Comparison of ENCODE assay signal across 1 cellular context in the genomic region with DNA sequence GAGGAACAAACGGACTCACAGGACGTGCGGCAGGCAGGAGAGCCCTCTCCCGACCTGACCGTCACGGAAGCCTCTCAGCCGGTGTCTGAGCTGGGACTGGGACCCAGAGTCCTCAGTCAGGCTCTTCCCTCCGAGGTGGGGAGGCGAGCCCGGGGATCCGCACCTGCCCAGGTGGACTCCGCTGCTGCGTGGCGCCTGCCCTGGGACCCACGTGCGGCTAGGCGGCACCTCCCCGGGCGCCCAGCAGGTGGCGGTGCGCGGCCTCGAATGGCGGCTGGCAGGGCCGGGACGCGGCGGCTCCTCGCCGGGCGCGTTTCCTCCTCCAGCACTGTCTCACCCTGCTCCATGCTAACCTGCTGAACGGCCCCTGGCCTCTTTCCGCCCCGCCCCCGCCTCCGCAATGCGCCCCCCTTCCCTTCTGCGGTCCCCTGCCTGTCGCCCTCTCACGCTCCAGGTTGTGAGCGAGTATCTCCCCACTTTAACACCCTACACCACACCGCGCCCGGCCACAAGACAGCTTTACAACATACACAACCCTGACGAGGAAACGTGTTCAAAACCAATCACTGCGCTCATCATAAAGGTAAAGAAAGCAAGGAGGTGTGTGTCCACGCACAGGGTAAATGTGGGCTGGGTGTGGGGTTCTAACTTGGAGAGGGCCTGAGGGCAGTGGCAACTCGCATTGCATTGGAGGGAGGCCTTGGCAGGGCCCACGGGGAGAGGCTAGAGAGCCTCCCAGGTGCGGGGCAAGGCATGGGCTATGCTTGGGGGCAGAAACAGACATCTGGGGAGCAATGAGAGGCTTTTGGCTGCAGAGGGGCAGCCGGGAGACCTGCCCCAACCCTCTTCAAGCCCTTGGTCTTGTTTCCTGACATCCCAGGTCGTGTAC.
A peak's percentile ranks its signal among the peaks of the same experiment; 100 is the strongest.
TF ChIP-seq lines count a peak whose summit lies in the region.

No MANE protein-coding gene starts in this region.

TF ChIP-seq in HCT116, 20 proteins besides CTCF, POLR2A, EP300 and RAD21 (continued from another document):
- TF ChIP-seq, protein P1, sequence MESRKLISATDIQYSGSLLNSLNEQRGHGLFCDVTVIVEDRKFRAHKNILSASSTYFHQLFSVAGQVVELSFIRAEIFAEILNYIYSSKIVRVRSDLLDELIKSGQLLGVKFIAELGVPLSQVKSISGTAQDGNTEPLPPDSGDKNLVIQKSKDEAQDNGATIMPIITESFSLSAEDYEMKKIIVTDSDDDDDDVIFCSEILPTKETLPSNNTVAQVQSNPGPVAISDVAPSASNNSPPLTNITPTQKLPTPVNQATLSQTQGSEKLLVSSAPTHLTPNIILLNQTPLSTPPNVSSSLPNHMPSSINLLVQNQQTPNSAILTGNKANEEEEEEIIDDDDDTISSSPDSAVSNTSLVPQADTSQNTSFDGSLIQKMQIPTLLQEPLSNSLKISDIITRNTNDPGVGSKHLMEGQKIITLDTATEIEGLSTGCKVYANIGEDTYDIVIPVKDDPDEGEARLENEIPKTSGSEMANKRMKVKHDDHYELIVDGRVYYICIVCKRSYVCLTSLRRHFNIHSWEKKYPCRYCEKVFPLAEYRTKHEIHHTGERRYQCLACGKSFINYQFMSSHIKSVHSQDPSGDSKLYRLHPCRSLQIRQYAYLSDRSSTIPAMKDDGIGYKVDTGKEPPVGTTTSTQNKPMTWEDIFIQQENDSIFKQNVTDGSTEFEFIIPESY (IDR thresholded peaks at IDR 0.05; ENCODE audit: extremely low read depth, insufficient replicate concordance, low read length) = no peak
- no peak for TF ChIP-seq SP1 (IDR thresholded peaks at IDR 0.05; ENCODE audit: low read depth)
- TF ChIP-seq SIN3A (IDR thresholded peaks at IDR 0.05; ENCODE audit: low read depth) = no peak
- TF ChIP-seq YY1 (IDR thresholded peaks at IDR 0.05; ENCODE audit: extremely low read depth, insufficient replicate concordance, low read depth, low read length) = peak; percentile 52
- no peak for TF ChIP-seq CBX3 (IDR thresholded peaks at IDR 0.05; ENCODE audit: low read depth)
- TF ChIP-seq SRF (IDR thresholded peaks at IDR 0.05; ENCODE audit: low read depth) = no peak
- peak; percentile 25; the same call in 1 of the 2 replicates for TF ChIP-seq ZFX (IDR thresholded peaks at IDR 0.05)
- TF ChIP-seq, protein P2, sequence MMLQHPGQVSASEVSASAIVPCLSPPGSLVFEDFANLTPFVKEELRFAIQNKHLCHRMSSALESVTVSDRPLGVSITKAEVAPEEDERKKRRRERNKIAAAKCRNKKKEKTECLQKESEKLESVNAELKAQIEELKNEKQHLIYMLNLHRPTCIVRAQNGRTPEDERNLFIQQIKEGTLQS (IDR thresholded peaks at IDR 0.05) = no peak
- TF ChIP-seq, protein P3, sequence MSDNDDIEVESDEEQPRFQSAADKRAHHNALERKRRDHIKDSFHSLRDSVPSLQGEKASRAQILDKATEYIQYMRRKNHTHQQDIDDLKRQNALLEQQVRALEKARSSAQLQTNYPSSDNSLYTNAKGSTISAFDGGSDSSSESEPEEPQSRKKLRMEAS (IDR thresholded peaks at IDR 0.05) = peak; percentile 83
